8 cellular contexts compared by ENCODE assay signal in genomic region chr20:34705008-34705382, GRCh38. TPM values are rescaled to one million over a fixed set of nuclear protein-coding genes. Genes with fewer than 3 reads are reported as not detected.
DNase-seq lines count a peak whose midpoint lies in the region; ATAC-seq lines count a peak whose summit lies in the region.

No MANE protein-coding gene starts in this region.

- POLR2A ChIA-PET in activated CD8-positive, alpha-beta T cell treated with anti-CD3 and anti-CD28 coated beads, Interleukin-2, amount 10 ng/mL, durations not matched to agents 7 days and 5 days (lab: Charles Lee) = no interaction called here

- peaks cover 37% of the 10 kb centered on the region for H3K4me1 Mint-ChIP-seq in activated CD8-positive, alpha-beta T cell treated with anti-CD3 and anti-CD28 coated beads, Interleukin-2, amount 10 ng/mL, durations not matched to agents 7 days and 5 days (ENCODE audit: low read depth)

- ATAC-seq in activated CD8-positive, alpha-beta T cell treated with anti-CD3 and anti-CD28 coated beads, Interleukin-2, amount 10 ng/mL, durations not matched to agents 7 days and 5 days = no peak

- CTCF ChIA-PET in activated CD8-positive, alpha-beta T cell treated with anti-CD3 and anti-CD28 coated beads, Interleukin-2, amount 10 ng/mL, durations not matched to agents 7 days and 5 days (lab: Charles Lee) = interaction anchor here (1.5 to 7.3 kb wide), 4 partner anchors 143 to 392 kb away, joined by 4 to 77 read pairs (median 32); partner anchors contain the start of gene MAP1LC3A

- H3K9me3 ChIP-seq in iPS-18a (ENCODE audit: control insufficient read depth, low read depth, low read length) = no peaks in the 10 kb centered on the region
- no peaks in the 10 kb centered on the region for H3K9me3 ChIP-seq in stomach smooth muscle (ENCODE audit: control insufficient read depth in 2 of 2, low read length in 2 of 2)

- peaks cover 15% of the 10 kb centered on the region for H3K27me3 Mint-ChIP-seq in activated CD8-positive, alpha-beta T cell treated with anti-CD3 and anti-CD28 coated beads, Interleukin-2, amount 10 ng/mL, durations not matched to agents 7 days and 5 days (ENCODE audit: low read depth)

- no peaks in the 10 kb centered on the region for H3K9me3 Mint-ChIP-seq in activated CD8-positive, alpha-beta T cell treated with anti-CD3 and anti-CD28 coated beads, Interleukin-2, amount 10 ng/mL, durations not matched to agents 7 days and 5 days (ENCODE audit: insufficient read depth)

- DNase-seq in NCI-H345 (lab: John Stamatoyannopoulos, UW) = peak; percentile 51
- no peak for DNase-seq in NCI-H345 treated with DMSO at 0.1 percent for 48 hours (lab: John Stamatoyannopoulos, UW; ENCODE audit: unreplicated experiment)
- no peak for DNase-seq in activated CD8-positive, alpha-beta T cell treated with anti-CD3 and anti-CD28 coated beads, Interleukin-2, amount 10 ng/mL, durations not matched to agents 7 days and 5 days
- DNase-seq in NCI-H2227 (lab: John Stamatoyannopoulos, UW; ENCODE audit: unreplicated experiment) = no peak
- DNase-seq in HT-29 (ENCODE audit: low spot score) = no peak
- no peak for DNase-seq in NCI-H510A treated with DMSO at 0.1 percent for 48 hours (lab: John Stamatoyannopoulos, UW)

- H3K4me1 ChIP-seq in iPS-18a (ENCODE audit: control insufficient read depth, low read depth, low read length) = peaks cover 7% of the 10 kb centered on the region
- H3K4me1 ChIP-seq in stomach smooth muscle (ENCODE audit: control insufficient read depth, insufficient read depth, low read length) = peaks cover 52% of the 10 kb centered on the region

- H3K27ac ChIP-seq in iPS-18a (ENCODE audit: low read length) (no peak overlapping the region), stomach smooth muscle (ENCODE audit: low read length) (peak overlapping the region; percentile 99)

- H3K4me3 Mint-ChIP-seq in activated CD8-positive, alpha-beta T cell treated with anti-CD3 and anti-CD28 coated beads, Interleukin-2, amount 10 ng/mL, durations not matched to agents 7 days and 5 days = peak overlapping the region; percentile 83

- H3K4me3 ChIP-seq in iPS-18a (ENCODE audit: low read length) (peak overlapping the region; percentile 86), stomach smooth muscle (ENCODE audit: low read length in 2 of 2) (peak overlapping the region; percentile 91 to 96)

- peak overlapping the region; percentile 64 for H3K9ac ChIP-seq in iPS-18a (ENCODE audit: low read length)
- H3K9ac ChIP-seq in stomach smooth muscle (ENCODE audit: low read length in 2 of 2) = peak overlapping the region; percentile 95 to 98

- H3K27ac Mint-ChIP-seq in activated CD8-positive, alpha-beta T cell treated with anti-CD3 and anti-CD28 coated beads, Interleukin-2, amount 10 ng/mL, durations not matched to agents 7 days and 5 days = peak overlapping the region; percentile 89

- no peaks in the 10 kb centered on the region for H3K36me3 ChIP-seq in iPS-18a (ENCODE audit: control insufficient read depth, low read depth, low read length)
- H3K36me3 ChIP-seq in stomach smooth muscle (ENCODE audit: control insufficient read depth in 2 of 2, insufficient read depth in 2 of 2, low read length in 2 of 2) = no peaks in the 10 kb centered on the region

- H3K27me3 ChIP-seq in iPS-18a (ENCODE audit: control insufficient read depth, insufficient read depth, low read length) (peaks cover 48% of the 10 kb centered on the region), stomach smooth muscle (ENCODE audit: control insufficient read depth in 1 of 2, insufficient read depth in 2 of 2, low read length in 2 of 2) (no peaks in the 10 kb centered on the region)

- no peaks in the 10 kb centered on the region for H3K36me3 Mint-ChIP-seq in activated CD8-positive, alpha-beta T cell treated with anti-CD3 and anti-CD28 coated beads, Interleukin-2, amount 10 ng/mL, durations not matched to agents 7 days and 5 days (ENCODE audit: low read depth)

RNA-seq across cellular contexts. Expression of gene TP53INP2, which starts 0.9 kb away (rescaled TPM):
- total RNA-seq in activated CD8-positive, alpha-beta T cell treated with anti-CD3 and anti-CD28 coated beads, Interleukin-2, amount 10 ng/mL, durations not matched to agents 7 days and 5 days = 1 to 10 TPM; 2.0 to 2.1 TPM
- 3.9 and 4.3 TPM in 2 replicates for total RNA-seq in HT-29 (2014; rRNA removed; shearing (Covaris generic))

RNA-seq across cellular contexts. Expression of gene PIGU, which starts 28.1 kb away (rescaled TPM):
- total RNA-seq in activated CD8-positive, alpha-beta T cell treated with anti-CD3 and anti-CD28 coated beads, Interleukin-2, amount 10 ng/mL, durations not matched to agents 7 days and 5 days = 10 to 100 TPM; 19.1 to 21.2 TPM
- total RNA-seq in HT-29 (2014; rRNA removed; shearing (Covaris generic)) = 28.9 and 36.2 TPM in 2 replicates
